ENCODE assay signal across 13 cellular contexts in the genomic region with DNA sequence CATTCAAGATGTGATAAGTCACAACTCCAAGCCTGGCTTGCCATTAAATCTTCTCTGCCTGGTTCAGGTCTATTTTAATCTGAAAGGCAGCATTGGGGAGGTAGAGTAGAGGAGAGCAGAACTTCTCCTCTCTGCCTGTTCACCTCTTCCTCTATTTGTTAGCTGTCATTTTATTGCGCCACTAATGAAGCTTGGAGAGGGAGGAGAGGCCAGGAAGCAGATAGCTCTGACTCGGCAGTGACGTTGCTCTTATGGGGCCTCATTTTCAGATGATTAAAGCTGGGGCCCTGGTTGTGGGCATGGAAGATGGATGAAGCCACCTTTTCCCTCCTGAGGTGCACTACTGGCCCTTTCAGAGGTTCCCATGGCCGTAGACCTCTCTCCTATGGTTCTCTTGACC.
"Had no signal": no experiment of that assay in that cellular context is flagged by ENCODE, and none has a peak within 500 bp of the region (broad histone marks: within the 10 kb centered on the region; RNA-seq: fewer than 3 reads in every experiment).

No MANE protein-coding gene starts in this region.

- H3K4me3 ChIP-seq: ascending aorta, dorsolateral prefrontal cortex, stomach, testis had no signal

- ATAC-seq: esophagus mucosa, left lobe of liver had no signal

- DNase-seq: activated B cell treated with CpG ODN at 0.5 μM for 24 hours; activated CD4-positive, alpha-beta T cell treated with anti-CD3 and anti-CD28 coated beads for 48 hours; activated naive CD4-positive, alpha-beta T cell treated with anti-CD3 and anti-CD28 coated beads, Interleukin-2, amount 10 ng/mL, durations not matched to agents 7 days and 5 days; dorsolateral prefrontal cortex; naive B cell; stimulated activated CD4-positive, alpha-beta T cell treated with anti-CD3 and anti-CD28 coated beads, Interleukin-1b, Interleukin-23, amount 100 ng/mL, for 48 hours; stomach; testis had no signal

- H3K36me3 ChIP-seq: ascending aorta, stomach had no signal

- FAIRE-seq: endometrium, keratinocyte had no signal

- H3K27me3 ChIP-seq: ascending aorta, testis had no signal
